Comparison of ENCODE assay signal across 16 cellular contexts in the genomic region with DNA sequence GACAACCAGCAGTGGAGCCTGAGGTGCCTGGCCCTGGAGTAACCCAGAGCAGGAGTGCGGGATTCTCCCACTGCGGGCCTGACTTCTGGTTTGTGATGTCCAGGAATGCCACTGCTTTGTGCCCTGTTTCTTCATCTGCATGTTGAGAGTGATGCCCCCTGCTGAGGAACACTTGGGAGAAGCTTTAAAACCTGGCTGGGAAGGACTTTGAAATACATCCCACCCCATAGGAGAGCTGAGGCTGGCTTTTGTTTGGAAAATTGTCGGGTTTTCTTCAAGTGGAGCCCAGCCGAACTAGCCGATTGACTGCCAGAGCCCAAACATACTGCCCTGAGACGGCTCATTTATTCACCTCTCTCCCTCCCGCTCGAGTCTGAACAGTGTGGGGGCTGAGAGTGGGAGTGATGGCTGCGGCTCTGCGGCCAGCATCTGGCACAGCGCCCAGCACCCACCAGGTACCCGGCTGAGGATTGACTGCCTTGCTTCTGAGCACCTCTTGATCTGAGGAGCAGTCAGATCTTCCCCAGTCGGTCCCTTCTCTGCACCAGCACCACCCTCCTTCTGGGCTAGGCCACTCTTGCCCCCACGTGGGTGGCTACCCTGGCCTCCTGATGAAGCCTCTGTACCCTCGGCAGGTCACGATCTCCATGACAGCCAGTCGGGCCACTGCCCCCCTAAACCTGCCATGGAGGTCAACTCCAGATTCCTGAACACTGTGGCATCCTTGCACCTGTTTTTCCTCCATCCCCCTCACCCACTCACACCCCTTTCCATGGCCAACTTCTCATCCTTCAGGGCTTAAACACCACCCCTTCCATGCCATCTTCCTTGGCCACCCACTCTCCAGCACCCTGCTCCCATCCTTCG.
A peak's percentile ranks its signal among the peaks of the same experiment; 100 is the strongest.
DNase-seq lines count a peak whose midpoint lies in the region; ATAC-seq, FAIRE-seq and TF ChIP-seq lines count a peak whose summit lies in the region.
"Had no signal": no experiment of that assay in that cellular context is flagged by ENCODE, and none has a peak within 500 bp of the region (broad histone marks: within the 10 kb centered on the region; RNA-seq: fewer than 3 reads in every experiment).

No MANE protein-coding gene starts in this region.

- no peak overlapping the region for H3K4me2 ChIP-seq in mesenchymal stem cell (ENCODE audit: low read length, poor library complexity, severe bottlenecking)

- no peak overlapping the region for H3K4me3 Mint-ChIP-seq in type B pancreatic cell
- H3K4me3 Mint-ChIP-seq: activated T-helper 17 cell treated with anti-CD3 and anti-CD28 coated beads, Interleukin-2, amount 50 U/mL, for 72 hours had no signal

- no peak overlapping the region for H3K4me3 ChIP-seq in mesenchymal stem cell (ENCODE audit: insufficient read depth in 1 of 2, low read depth in 1 of 2, low read length in 2 of 2)
- H3K4me3 ChIP-seq: esophagus muscularis mucosa, SJSA1 had no signal

- ATAC-seq in HG03135 (IDR thresholded peaks at IDR 0.05; ENCODE audit: unreplicated experiment), result no peak
- ATAC-seq: activated CD4-positive, CD25-positive, alpha-beta regulatory T cell treated with anti-CD3 and anti-CD28 coated beads, Interleukin-2, amount 50 U/mL, for 24 hours; activated T-helper 17 cell treated with anti-CD3 and anti-CD28 coated beads, Interleukin-2, amount 50 U/mL, for 72 hours; HCT116; sciatic nerve had no signal

- no peaks in the 10 kb centered on the region for H3K27me3 Mint-ChIP-seq in type B pancreatic cell
- H3K27me3 Mint-ChIP-seq: activated T-helper 17 cell treated with anti-CD3 and anti-CD28 coated beads, Interleukin-2, amount 50 U/mL, for 72 hours had no signal

- H4K8ac ChIP-seq in mesenchymal stem cell (ENCODE audit: low read length), result no peak overlapping the region

- WGBS in mesenchymal stem cell, result 79% methylated on average over 14 of the region's 18 CpGs

- peak; percentile 17 for FAIRE-seq in GM12892 (lab: Jason Lieb, UNC)
- FAIRE-seq: D721Med had no signal

- no peak overlapping the region for H3K23ac ChIP-seq in mesenchymal stem cell (ENCODE audit: low read length in 2 of 2)

- peaks cover 28% of the 10 kb centered on the region for H3K4me1 ChIP-seq in mesenchymal stem cell (ENCODE audit: control insufficient read depth, insufficient read depth, low read depth, low read length)

- H3K18ac ChIP-seq in mesenchymal stem cell (ENCODE audit: low read depth in 1 of 2, low read length in 2 of 2), result no peak overlapping the region

- H3K36me3 Mint-ChIP-seq in type B pancreatic cell, result no peaks in the 10 kb centered on the region

- no peaks in the 10 kb centered on the region for H3K9me3 ChIP-seq in mesenchymal stem cell (ENCODE audit: control insufficient read depth, low read length)
- H3K9me3 ChIP-seq: esophagus muscularis mucosa, SJSA1 had no signal

- H2AFZ ChIP-seq in mesenchymal stem cell (ENCODE audit: low read depth, low read length), result no peak overlapping the region

- TF ChIP-seq CTCF in C4-2B (conservative IDR thresholded peaks at IDR 0.05), result no peak
- TF ChIP-seq CTCF in type B pancreatic cell (conservative IDR thresholded peaks at IDR 0.05), result no peak

- no peaks in the 10 kb centered on the region for H3K27me3 ChIP-seq in mesenchymal stem cell (ENCODE audit: control insufficient read depth in 1 of 2, insufficient read depth in 1 of 2, low read length in 2 of 2)
- H3K27me3 ChIP-seq: esophagus muscularis mucosa, SJSA1 had no signal

- no peak overlapping the region for H2BK5ac ChIP-seq in mesenchymal stem cell (ENCODE audit: low read depth, low read length, poor library complexity, severe bottlenecking)

- H3K36me3 ChIP-seq in mesenchymal stem cell (ENCODE audit: control insufficient read depth in 1 of 2, insufficient read depth in 2 of 2, low read depth in 1 of 2, low read length in 2 of 2), result peaks cover 14 to 20% of the 10 kb centered on the region in 2 experiments
- H3K36me3 ChIP-seq: esophagus muscularis mucosa, SJSA1 had no signal

- TF ChIP-seq POLR2A in GM12892 (IDR thresholded peaks at IDR 0.05; ENCODE audit: low read depth, low read length), result no peak

- no peaks in the 10 kb centered on the region for H3K9me3 Mint-ChIP-seq in type B pancreatic cell
- H3K9me3 Mint-ChIP-seq: activated T-helper 17 cell treated with anti-CD3 and anti-CD28 coated beads, Interleukin-2, amount 50 U/mL, for 72 hours had no signal

- DNase-seq in GM12892 (ENCODE audit: insufficient read length), result no peak
- peak; percentile 68 for DNase-seq in NCI-H69 (lab: John Stamatoyannopoulos, UW)
- DNase-seq in mesenchymal stem cell, result no peak
- no peak for DNase-seq in COR-L47 (lab: John Stamatoyannopoulos, UW)
- no peak for DNase-seq in type B pancreatic cell (ENCODE audit: extremely low spot score, unreplicated experiment)
- DNase-seq: KBM-7, NCI-H226 had no signal

- peak overlapping the region; percentile 30 for H2AK5ac ChIP-seq in mesenchymal stem cell (ENCODE audit: low read length, severe bottlenecking)

- no peak overlapping the region for H2BK120ac ChIP-seq in mesenchymal stem cell (ENCODE audit: low read depth, low read length)

- peak overlapping the region; percentile 44 for H3K27ac ChIP-seq in C4-2B
- no peak overlapping the region for H3K27ac ChIP-seq in mesenchymal stem cell (ENCODE audit: low read length, poor library complexity, severe bottlenecking)
- H3K27ac ChIP-seq: esophagus muscularis mucosa, SJSA1 had no signal

- no peak overlapping the region for H4K91ac ChIP-seq in mesenchymal stem cell (ENCODE audit: low read length)

- H2BK15ac ChIP-seq in mesenchymal stem cell (ENCODE audit: low read depth, poor library complexity, severe bottlenecking), result no peak overlapping the region

- peaks cover 29% of the 10 kb centered on the region for H3K4me1 Mint-ChIP-seq in type B pancreatic cell (ENCODE audit: unreplicated experiment)
- H3K4me1 Mint-ChIP-seq: activated T-helper 17 cell treated with anti-CD3 and anti-CD28 coated beads, Interleukin-2, amount 50 U/mL, for 72 hours had no signal

- no peak overlapping the region for H3K27ac Mint-ChIP-seq in type B pancreatic cell
- H3K27ac Mint-ChIP-seq: activated T-helper 17 cell treated with anti-CD3 and anti-CD28 coated beads, Interleukin-2, amount 50 U/mL, for 72 hours had no signal

- peak overlapping the region in 1 of 2 experiments; percentile 15 for H3K14ac ChIP-seq in mesenchymal stem cell (ENCODE audit: low read length in 2 of 2)

- no peak overlapping the region for H3K9ac ChIP-seq in mesenchymal stem cell (ENCODE audit: low read length)

- H3K4ac ChIP-seq in mesenchymal stem cell (ENCODE audit: low read depth in 1 of 2, low read length in 2 of 2), result no peak overlapping the region

- H3K79me1 ChIP-seq in mesenchymal stem cell (replicated peaks; ENCODE audit: low read length, poor library complexity, severe bottlenecking), result peaks cover 32% of the 10 kb centered on the region

- no peak overlapping the region for H2BK12ac ChIP-seq in mesenchymal stem cell (ENCODE audit: low read length in 2 of 2)
